30 cellular contexts compared by ENCODE assay signal in the genomic region with DNA sequence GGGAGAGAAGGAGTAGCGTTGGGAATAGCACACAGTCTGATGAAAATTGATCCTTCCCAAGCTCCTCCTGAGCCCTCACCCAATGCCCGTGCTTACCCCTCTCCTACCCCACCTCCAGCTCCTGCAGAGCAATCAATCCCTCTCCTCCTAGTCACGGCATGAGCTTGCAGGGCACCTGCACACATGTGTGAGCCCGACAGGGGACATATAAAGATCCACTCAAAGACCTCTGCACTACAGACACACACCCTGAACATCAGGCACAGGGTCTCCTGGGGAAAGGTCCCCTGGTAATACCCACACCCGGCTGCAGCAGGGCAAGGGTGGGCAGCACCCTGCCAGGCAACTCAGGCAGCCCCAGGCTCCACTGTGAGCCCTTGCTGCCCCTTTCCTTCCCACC. TPM values are rescaled to one million over a fixed set of nuclear protein-coding genes. Genes with fewer than 3 reads are reported as not detected.
"Had no signal": no experiment of that assay in that cellular context is flagged by ENCODE, and none has a peak within 500 bp of the region (broad histone marks: within the 10 kb centered on the region; RNA-seq: fewer than 3 reads in every experiment).

No MANE protein-coding gene starts in this region.

- H3K9me3 Mint-ChIP-seq: dendritic cell treated with granulocyte-macrophage colony-stimulating factor and Interleukin-4, amounts not matched to agents 40 ng/mL and 50 ng/mL, for 4 days; effector memory CD8-positive, alpha-beta T cell; endodermal cell; mesothelial cell of epicardium had no signal

- H3K9me3 ChIP-seq: colonic mucosa, esophagus squamous epithelium, gastrocnemius medialis, heart right ventricle, left lung, lower lobe of right lung, mucosa of descending colon had no signal

- H3K36me3 ChIP-seq: colonic mucosa, esophagus squamous epithelium, gastrocnemius medialis, left lung, lower lobe of right lung had no signal

- H3K4me3 Mint-ChIP-seq: dendritic cell treated with granulocyte-macrophage colony-stimulating factor and Interleukin-4, amounts not matched to agents 40 ng/mL and 50 ng/mL, for 4 days; effector memory CD8-positive, alpha-beta T cell; endodermal cell; mesothelial cell of epicardium had no signal

- H3K27me3 ChIP-seq: colonic mucosa, esophagus squamous epithelium, gastrocnemius medialis, heart right ventricle, left lung had no signal

- H3K4me1 ChIP-seq: colonic mucosa, gastrocnemius medialis, left lung, lower lobe of right lung had no signal

- H3K27ac Mint-ChIP-seq: dendritic cell treated with granulocyte-macrophage colony-stimulating factor and Interleukin-4, amounts not matched to agents 40 ng/mL and 50 ng/mL, for 4 days; endodermal cell; mesothelial cell of epicardium had no signal

- DNase-seq: colonic mucosa; cortex of kidney; effector CD8-positive, alpha-beta T cell; effector memory CD8-positive, alpha-beta T cell; endodermal cell; erythroblast; esophagus squamous epithelium; foreskin fibroblast; foreskin melanocyte; gastrocnemius medialis; glutamatergic neuron; head of caudate nucleus; heart right ventricle; hippocampal formation; left cardiac atrium; left lung; left ventricle myocardium superior; lower lobe of right lung; mesenchymal stem cell; mucosa of descending colon had no signal

- H3K4me3 ChIP-seq: colonic mucosa, esophagus squamous epithelium, gastrocnemius medialis, heart right ventricle, left lung, lower lobe of right lung, mucosa of descending colon had no signal

- H3K27ac ChIP-seq: colonic mucosa, epithelial cell of prostate, gastrocnemius medialis, heart right ventricle, left lung, lower lobe of right lung had no signal

- H3K36me3 Mint-ChIP-seq: mesothelial cell of epicardium had no signal

RNA-seq across cellular contexts. Expression of a gene that starts 0.4 kb away (rescaled TPM):
- total RNA-seq: colonic mucosa, dermis microvascular lymphatic vessel endothelial cell, endodermal cell, gastrocnemius medialis, heart right ventricle, kidney epithelial cell, left cardiac atrium, left lung, left ventricle myocardium superior, lung microvascular endothelial cell, mesenteric fat pad, mesothelial cell of epicardium, mucosa of descending colon, myocyte had no signal

RNA-seq across cellular contexts. Expression of a gene that starts 35.4 kb away (rescaled TPM):
- total RNA-seq: dermis microvascular lymphatic vessel endothelial cell, endodermal cell, glomerular endothelial cell, lung microvascular endothelial cell, mesothelial cell of epicardium had no signal

RNA-seq across cellular contexts. Expression of a gene that starts 37.9 kb away (rescaled TPM):
- total RNA-seq: gastrocnemius medialis, myocyte had no signal

RNA-seq across cellular contexts. Expression of a gene that starts 59.9 kb away (rescaled TPM):
- total RNA-seq: colonic mucosa, dermis microvascular lymphatic vessel endothelial cell, endodermal cell, esophagus mucosa, gastrocnemius medialis, glomerular endothelial cell, kidney epithelial cell, lung microvascular endothelial cell, mesenteric fat pad, myocyte had no signal
